8 cellular contexts compared by ENCODE assay signal in the genomic region with DNA sequence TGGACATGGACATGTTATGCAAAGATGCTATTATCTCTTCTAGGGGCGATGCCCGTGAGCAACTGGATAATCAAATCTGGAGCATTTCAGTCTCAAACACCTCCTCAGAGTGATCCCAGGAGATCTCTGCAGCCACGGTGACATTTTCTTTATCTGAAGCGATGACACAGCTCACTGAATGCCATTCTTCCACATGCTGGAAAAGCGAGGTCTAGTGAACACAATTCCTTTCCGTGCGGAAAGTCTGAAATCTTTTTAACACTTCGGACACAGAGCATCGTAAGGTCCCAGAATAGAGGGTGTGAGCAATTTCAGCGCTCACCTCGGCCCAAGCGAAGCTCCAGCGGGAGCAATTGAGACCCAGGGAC. TPM values are rescaled to one million over a fixed set of nuclear protein-coding genes. Genes with fewer than 3 reads are reported as not detected.
DNase-seq lines count a peak whose midpoint lies in the region; ATAC-seq and TF ChIP-seq lines count a peak whose summit lies in the region.

No MANE protein-coding gene starts in this region.

- no peaks in the 10 kb centered on the region for H4K20me1 ChIP-seq in PC-9 (ENCODE audit: insufficient read depth)

- H3K27me3 ChIP-seq in PC-9 (ENCODE audit: insufficient read depth, low read depth) (no peaks in the 10 kb centered on the region), esophagus squamous epithelium (no peaks in the 10 kb centered on the region)

- peaks cover 39% of the 10 kb centered on the region for H3F3A ChIP-seq in PC-9 (ENCODE audit: insufficient read depth, low read depth)

- no peaks in the 10 kb centered on the region for H3K9me2 ChIP-seq in PC-9 (ENCODE audit: insufficient read depth)

- peak overlapping the region; percentile 76 for H3K4me3 ChIP-seq in PC-9
- peak overlapping the region; percentile 66 to 97 (median 82) for H3K4me3 ChIP-seq in esophagus squamous epithelium

- TF ChIP-seq CTCF in PC-9 (conservative IDR thresholded peaks at IDR 0.05) (no peak), esophagus squamous epithelium (IDR thresholded peaks at IDR 0.05) (no peak)

- POLR2A ChIA-PET in PC-9 (lab: Charles Lee; ENCODE audit: unreplicated experiment) = interaction anchor here (0.6 kb wide), 1 partner anchor 1006 kb away, joined by 6 read pairs; no protein-coding TSS in a partner anchor

- H3K27ac ChIP-seq in PC-9 (peak overlapping the region; percentile 38), esophagus squamous epithelium (peak overlapping the region; percentile 86 to 95 (median 92))

- H3K4me2 ChIP-seq in PC-9 = peak overlapping the region; percentile 99

- H2AFZ ChIP-seq in PC-9 = peak overlapping the region; percentile 95

- CTCF ChIA-PET in PC-9 (lab: Charles Lee) = interaction anchor here (0.6 to 0.8 kb wide), 4 partner anchors 14 to 536 kb away, joined by 3 to 9 read pairs (median 4); no protein-coding TSS in a partner anchor

- BruUV-seq in PC-9 (replicated peaks; lab: Mats Ljungman, UMichigan) = TSS peak; percentile 40

- intact Hi-C loops in PC-9 (cut with micrococcal nuclease; ENCODE audit: unreplicated experiment) (loop anchor here (5.0 to 10.0 kb wide), 4 partner anchors 41 to 676 kb away; a partner anchor contains a TSS), esophagus squamous epithelium (cut with DNase I) (no loop called here)

- peaks cover 21% of the 10 kb centered on the region for H3K36me3 ChIP-seq in PC-9 (ENCODE audit: low read depth)
- H3K36me3 ChIP-seq in esophagus squamous epithelium = peaks cover 0 to 25% (median 0%) of the 10 kb centered on the region in 3 donors

- WGBS in esophagus squamous epithelium, 2 donors = 4 to 5% methylated on average over 8 of the region's 13 CpGs

- no peaks in the 10 kb centered on the region for H3K9me3 ChIP-seq in PC-9 (ENCODE audit: insufficient read depth, low read depth)
- no peaks in the 10 kb centered on the region for H3K9me3 ChIP-seq in esophagus squamous epithelium

- H3K79me2 ChIP-seq in PC-9 (ENCODE audit: low read depth) = peaks cover 74% of the 10 kb centered on the region

- TF ChIP-seq POLR2A in esophagus squamous epithelium (IDR thresholded peaks at IDR 0.05) = no peak

- ATAC-seq in GM18867 (IDR thresholded peaks at IDR 0.05; ENCODE audit: unreplicated experiment) = peak; percentile 10

- peaks cover 55% of the 10 kb centered on the region for H3K4me1 ChIP-seq in PC-9 (replicated peaks; ENCODE audit: insufficient read depth)
- peaks cover 18 to 61% (median 54%) of the 10 kb centered on the region in 3 donors for H3K4me1 ChIP-seq in esophagus squamous epithelium

- DNase-seq in PC-9 = no peak
- no peak for DNase-seq in esophagus squamous epithelium (lab: John Stamatoyannopoulos, UW)
- DNase-seq in renal cortical epithelial cell (ENCODE audit: low read depth) = peak; percentile 25
- no peak for DNase-seq in DMS153 (lab: John Stamatoyannopoulos, UW)
- DNase-seq in COLO829 (ENCODE audit: low spot score) = no peak
- DNase-seq in NCI-H1105 (lab: John Stamatoyannopoulos, UW) = no peak
- DNase-seq in NOMO-1 treated with dmso at 0.1 percent for 144 hours (lab: John Stamatoyannopoulos, UW; ENCODE audit: unreplicated experiment) = no peak

RNA-seq across cellular contexts. Expression of a gene that starts 0.5 kb away (rescaled TPM):
- total RNA-seq in PC-9 (2021) (25.1 and 26.8 TPM in 2 replicates), esophagus squamous epithelium (1 to 10 TPM; 1.4 to 5.4 (median 3.0) TPM), renal cortical epithelial cell (0.89 and 5.0 TPM in 2 replicates)

RNA-seq across cellular contexts. Expression of a gene that starts 27.2 kb away (rescaled TPM):
- total RNA-seq in PC-9 (2021) = 15.0 and 18.3 TPM in 2 replicates
- 1 to 10 TPM in 1 of 4 donors, under 1 TPM in 2, not detected in 1; 0.38 to 1.1 (median 0.97) TPM for total RNA-seq in esophagus squamous epithelium
- total RNA-seq in renal cortical epithelial cell = 2.9 and 19.3 TPM in 2 replicates

RNA-seq across cellular contexts. Expression of a gene that starts 54.6 kb away (rescaled TPM):
- total RNA-seq in PC-9 (2021) (89.6 and 89.9 TPM in 2 replicates), esophagus squamous epithelium (10 to 100 TPM; 14.5 to 26.3 (median 19.0) TPM), renal cortical epithelial cell (15.3 and 18.8 TPM in 2 replicates)

RNA-seq across cellular contexts. Expression of a gene that starts 54.8 kb away (rescaled TPM):
- total RNA-seq in PC-9 (2021) (147 and 168 TPM in 2 replicates), esophagus squamous epithelium (100 to 1,000 TPM; 185 to 371 (median 293) TPM), renal cortical epithelial cell (389 and 414 TPM in 2 replicates)
